In genomic region chr7:105587899-105588690, GRCh38 we compare ENCODE assay signal across 18 cellular contexts. TPM values are rescaled to one million over a fixed set of nuclear protein-coding genes. Genes with fewer than 3 reads are reported as not detected.
A peak's percentile ranks its signal among the peaks of the same experiment; 100 is the strongest.
DNase-seq lines count a peak whose midpoint lies in the region; ATAC-seq and TF ChIP-seq lines count a peak whose summit lies in the region.
"Had no signal": no experiment of that assay in that cellular context is flagged by ENCODE, and none has a peak within 500 bp of the region (broad histone marks: within the 10 kb centered on the region; RNA-seq: fewer than 3 reads in every experiment).

No MANE protein-coding gene starts in this region.

- H3K4me1 ChIP-seq in Peyer's patch: peaks cover 0 to 8% (median 0%) of the 10 kb centered on the region in 4 donors
- H3K4me1 ChIP-seq: suprapubic skin had no signal

- peaks cover 8% of the 10 kb centered on the region for H3K9me3 Mint-ChIP-seq in activated naive CD4-positive, alpha-beta T cell treated with anti-CD3 and anti-CD28 coated beads, Interleukin-2, amount 10 ng/mL, durations not matched to agents 7 days and 5 days
- peaks cover 3% of the 10 kb centered on the region for H3K9me3 Mint-ChIP-seq in stimulated activated effector memory CD8-positive, alpha-beta T cell treated with anti-CD3 and anti-CD28 coated beads, Interleukin-12 subunit alpha, Interleukin-12 subunit beta, amount 100 ng/mL, for 72 hours

- H3K27me3 ChIP-seq in Peyer's patch: no peaks in the 10 kb centered on the region
- H3K27me3 ChIP-seq: spleen, suprapubic skin had no signal

- TF ChIP-seq POLR2A in NB4 (IDR thresholded peaks at IDR 0.05; ENCODE audit: extremely low read depth, insufficient read length) (no peak), Peyer's patch (IDR thresholded peaks at IDR 0.05) (no peak)

- CTCF ChIA-PET in activated naive CD4-positive, alpha-beta T cell treated with anti-CD3 and anti-CD28 coated beads, Interleukin-2, amount 10 ng/mL, durations not matched to agents 7 days and 5 days (lab: Charles Lee): interaction anchor here (2.9 kb wide), 1 partner anchor 56 kb away, joined by 10 read pairs; the partner anchor contains the start of gene RINT1

- no peak for TF ChIP-seq CTCF in NB4 (IDR thresholded peaks at IDR 0.05; ENCODE audit: low read depth, low read length)
- TF ChIP-seq CTCF in Peyer's patch (IDR thresholded peaks at IDR 0.05): no peak

- H3K27ac ChIP-seq in Peyer's patch: no peak overlapping the region
- H3K27ac ChIP-seq: spleen, suprapubic skin had no signal

- peaks cover 2% of the 10 kb centered on the region for H3K36me3 Mint-ChIP-seq in activated naive CD4-positive, alpha-beta T cell treated with anti-CD3 and anti-CD28 coated beads, Interleukin-2, amount 10 ng/mL, durations not matched to agents 7 days and 5 days
- no peaks in the 10 kb centered on the region for H3K36me3 Mint-ChIP-seq in stimulated activated effector memory CD8-positive, alpha-beta T cell treated with anti-CD3 and anti-CD28 coated beads, Interleukin-12 subunit alpha, Interleukin-12 subunit beta, amount 100 ng/mL, for 72 hours

- no peak overlapping the region for H3K4me3 ChIP-seq in NB4 (ENCODE audit: low read depth, low read length)
- H3K4me3 ChIP-seq in Peyer's patch: no peak overlapping the region
- H3K4me3 ChIP-seq: spleen, suprapubic skin had no signal

- no peak overlapping the region for H3K4me3 Mint-ChIP-seq in activated naive CD4-positive, alpha-beta T cell treated with anti-CD3 and anti-CD28 coated beads, Interleukin-2, amount 10 ng/mL, durations not matched to agents 7 days and 5 days
- no peak overlapping the region for H3K4me3 Mint-ChIP-seq in stimulated activated effector memory CD8-positive, alpha-beta T cell treated with anti-CD3 and anti-CD28 coated beads, Interleukin-12 subunit alpha, Interleukin-12 subunit beta, amount 100 ng/mL, for 72 hours

- H3K4me1 Mint-ChIP-seq in activated naive CD4-positive, alpha-beta T cell treated with anti-CD3 and anti-CD28 coated beads, Interleukin-2, amount 10 ng/mL, durations not matched to agents 7 days and 5 days: peaks cover 30% of the 10 kb centered on the region
- peaks cover 6% of the 10 kb centered on the region for H3K4me1 Mint-ChIP-seq in stimulated activated effector memory CD8-positive, alpha-beta T cell treated with anti-CD3 and anti-CD28 coated beads, Interleukin-12 subunit alpha, Interleukin-12 subunit beta, amount 100 ng/mL, for 72 hours

- no peaks in the 10 kb centered on the region for H3K36me3 ChIP-seq in Peyer's patch
- H3K36me3 ChIP-seq: spleen, suprapubic skin had no signal

- H3K9me3 ChIP-seq in Peyer's patch: no peaks in the 10 kb centered on the region
- H3K9me3 ChIP-seq: suprapubic skin had no signal

- no peak overlapping the region for H3K27ac Mint-ChIP-seq in activated naive CD4-positive, alpha-beta T cell treated with anti-CD3 and anti-CD28 coated beads, Interleukin-2, amount 10 ng/mL, durations not matched to agents 7 days and 5 days
- H3K27ac Mint-ChIP-seq in stimulated activated effector memory CD8-positive, alpha-beta T cell treated with anti-CD3 and anti-CD28 coated beads, Interleukin-12 subunit alpha, Interleukin-12 subunit beta, amount 100 ng/mL, for 72 hours: no peak overlapping the region

- ATAC-seq in stimulated activated effector memory CD8-positive, alpha-beta T cell treated with anti-CD3 and anti-CD28 coated beads, Interleukin-12 subunit alpha, Interleukin-12 subunit beta, amount 100 ng/mL, for 72 hours: peak; percentile 60
- ATAC-seq: HCT116 had no signal

- H3K27me3 Mint-ChIP-seq in activated naive CD4-positive, alpha-beta T cell treated with anti-CD3 and anti-CD28 coated beads, Interleukin-2, amount 10 ng/mL, durations not matched to agents 7 days and 5 days: peaks cover 10% of the 10 kb centered on the region

- DNase-seq in activated naive CD4-positive, alpha-beta T cell treated with anti-CD3 and anti-CD28 coated beads, Interleukin-2, amount 10 ng/mL, durations not matched to agents 7 days and 5 days: peak; percentile 24
- no peak for DNase-seq in activated naive CD4-positive, alpha-beta T cell (lab: John Stamatoyannopoulos, UW)
- DNase-seq in NB4 (ENCODE audit: low read depth): peak; percentile 48
- DNase-seq in fibroblast of peridontal ligament (ENCODE audit: extremely low read depth): peak; percentile 31
- no peak for DNase-seq in stimulated activated effector memory CD8-positive, alpha-beta T cell treated with anti-CD3 and anti-CD28 coated beads, Interleukin-12 subunit alpha, Interleukin-12 subunit beta, amount 100 ng/mL, for 72 hours (ENCODE audit: low spot score in 2 of 2)
- no peak for DNase-seq in NCI-H1417 treated with DMSO at 0.1 percent for 48 hours (lab: John Stamatoyannopoulos, UW)
- DNase-seq in Peyer's patch: no peak
- DNase-seq in effector CD4-positive, alpha-beta T cell: no peak
- DNase-seq: activated gamma-delta T cell treated with Interleukin-2 at 50 U/mL for 16 hours, DMS 273 treated with DMSO at 0.1 percent for 48 hours, Kasumi-1, NCI-H1930, NCI-H510A treated with DMSO at 0.1 percent for 48 hours, SHP77, spleen, T1000 had no signal

RNA-seq across cellular contexts. Expression of gene EFCAB10, which starts 6.8 kb away (rescaled TPM):
- not detected for total RNA-seq in Peyer's patch
- total RNA-seq: suprapubic skin had no signal

RNA-seq across cellular contexts. Expression of gene RINT1, which starts 56.1 kb away (rescaled TPM):
- total RNA-seq in Peyer's patch: 10 to 100 TPM; 17.3 to 30.5 (median 20.3) TPM

Comparison
In these comparisons a context has a peak if more than half of its experiments do, and no peak if none do; other contexts are left out.
1. DNase-seq: peak in activated naive CD4-positive, alpha-beta T cell treated with anti-CD3 and anti-CD28 coated beads, Interleukin-2, amount 10 ng/mL, durations not matched to agents 7 days and 5 days (single experiment), NB4 (single experiment) and fibroblast of peridontal ligament (single experiment); none in activated naive CD4-positive, alpha-beta T cell (0 of 4), stimulated activated effector memory CD8-positive, alpha-beta T cell treated with anti-CD3 and anti-CD28 coated beads, Interleukin-12 subunit alpha, Interleukin-12 subunit beta, amount 100 ng/mL, for 72 hours (0 of 2), NCI-H1417 treated with DMSO at 0.1 percent for 48 hours (single experiment), Peyer's patch (0 of 3) and effector CD4-positive, alpha-beta T cell (single experiment).